Comparison of ENCODE assay signal across 12 cellular contexts in the genomic region with DNA sequence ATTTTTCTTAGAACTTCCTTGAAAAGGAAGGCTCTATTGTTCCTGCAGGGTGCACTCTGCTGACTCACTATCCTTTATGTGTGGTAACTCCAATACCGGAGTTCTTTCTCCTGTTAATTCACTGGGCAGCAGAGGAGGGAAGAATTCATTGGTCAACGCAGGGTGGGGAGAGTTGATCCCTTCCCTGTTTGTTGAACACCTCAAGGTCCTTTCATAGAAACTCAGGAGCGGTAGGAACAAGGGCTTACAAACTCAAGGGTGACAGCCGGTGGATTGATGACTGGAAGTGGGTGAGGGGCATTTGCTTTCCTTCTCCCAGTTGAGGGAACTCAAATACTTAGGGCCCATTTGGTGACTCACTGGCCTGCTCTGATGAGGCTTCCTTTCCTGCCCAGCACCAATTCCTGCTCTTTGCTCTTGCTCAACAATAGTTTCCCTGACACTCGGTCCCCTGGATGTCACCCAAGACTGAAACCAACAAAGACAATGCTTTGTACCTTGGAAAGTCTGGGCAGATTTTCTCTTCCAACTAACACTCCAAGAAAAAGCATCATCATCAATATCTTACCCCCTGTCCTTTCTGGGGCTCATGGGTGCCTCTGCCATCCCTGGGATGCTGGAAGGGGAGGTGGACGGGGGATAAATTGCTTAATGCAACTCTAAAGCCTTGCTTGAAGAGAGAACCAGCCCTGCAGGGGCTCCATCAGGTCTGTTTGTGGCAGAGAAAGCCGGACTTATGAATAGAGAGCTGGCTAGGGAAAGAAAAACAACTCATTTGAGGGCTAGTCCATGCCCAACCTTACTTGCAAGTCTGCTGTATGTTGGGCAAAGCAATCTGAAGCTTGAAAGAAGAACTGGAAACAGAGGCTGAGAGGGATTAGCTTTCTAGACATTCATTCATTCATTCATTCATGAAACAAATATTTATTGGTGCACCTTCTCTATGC. TPM values are rescaled to one million over a fixed set of nuclear protein-coding genes. Genes with fewer than 3 reads are reported as not detected.
DNase-seq lines count a peak whose midpoint lies in the region; ATAC-seq, FAIRE-seq and TF ChIP-seq lines count a peak whose summit lies in the region.
"Had no signal": no experiment of that assay in that cellular context is flagged by ENCODE, and none has a peak within 500 bp of the region (broad histone marks: within the 10 kb centered on the region; RNA-seq: fewer than 3 reads in every experiment).

No MANE protein-coding gene starts in this region.

- H3K36me3 ChIP-seq in cardiac muscle cell: no peaks in the 10 kb centered on the region
- H3K36me3 ChIP-seq: BLaER1, uterus had no signal

- FAIRE-seq in urothelium cell line (lab: Jason Lieb, UNC): no peak

- H3K27me3 ChIP-seq in cardiac muscle cell: no peaks in the 10 kb centered on the region
- H3K27me3 ChIP-seq: BLaER1, uterus had no signal

- no peak for ATAC-seq in left ventricle myocardium superior
- ATAC-seq in GM18498 (IDR thresholded peaks at IDR 0.05; ENCODE audit: unreplicated experiment): no peak
- ATAC-seq in GM18519 (IDR thresholded peaks at IDR 0.05; ENCODE audit: low FRiP score, unreplicated experiment): no peak
- ATAC-seq: activated CD4-positive, alpha-beta T cell treated with anti-CD3 and anti-CD28 coated beads for 36 hours had no signal

- H3K27ac ChIP-seq in cardiac muscle cell: no peak overlapping the region
- H3K27ac ChIP-seq: BLaER1, uterus had no signal

- TF ChIP-seq CTCF in cardiac muscle cell (IDR thresholded peaks at IDR 0.05; ENCODE audit: low read depth, low read length): peak; percentile 6

- no peak overlapping the region for H3K4me3 ChIP-seq in cardiac muscle cell
- H3K4me3 ChIP-seq: BLaER1, uterus had no signal

- H3K9me3 ChIP-seq in cardiac muscle cell (ENCODE audit: low read depth): no peaks in the 10 kb centered on the region
- H3K9me3 ChIP-seq: BLaER1, uterus had no signal

- H3K4me1 ChIP-seq in cardiac muscle cell (ENCODE audit: low read depth): no peaks in the 10 kb centered on the region
- H3K4me1 ChIP-seq: uterus had no signal

- peak in 1 of 2 donors; percentile 69 for DNase-seq in cardiac muscle cell (ENCODE audit: low read depth in 1 of 2, low spot score in 1 of 2)
- DNase-seq in left ventricle myocardium superior: no peak
- DNase-seq in astrocyte of the hippocampus (ENCODE audit: low read depth, low spot score): peak; percentile 74
- peak; percentile 53 for DNase-seq in iPS-NIHi7 (ENCODE audit: extremely low spot score)
- peak; percentile 80 for DNase-seq in urothelium cell line (ENCODE audit: low spot score)
- no peak for DNase-seq in GOT3 (lab: John Stamatoyannopoulos, UW)
- DNase-seq: activated CD4-positive, alpha-beta T cell treated with anti-CD3 and anti-CD28 coated beads for 36 hours; NCI-H146 had no signal

- intact Hi-C loops in left ventricle myocardium superior (cut with micrococcal nuclease): no loop called here

RNA-seq across cellular contexts. Expression of a gene that starts 9.3 kb away (rescaled TPM):
- 1.0 and 2.9 TPM in 2 replicates for total RNA-seq in cardiac muscle cell
- polyA plus RNA-seq in cardiac muscle cell: 2.8 and 4.0 TPM in 2 replicates
- 34.0 TPM for total RNA-seq in left ventricle myocardium superior
- total RNA-seq: activated CD4-positive, alpha-beta T cell treated with anti-CD3 and anti-CD28 coated beads for 36 hours; uterus had no signal

Comparison
In these comparisons a context has a peak if more than half of its experiments do, and no peak if none do; other contexts are left out.
1. DNase-seq: peak in astrocyte of the hippocampus (single experiment), iPS-NIHi7 (single experiment) and urothelium cell line (single experiment); none in left ventricle myocardium superior (single experiment) and GOT3 (single experiment).